ENCODE assay signal across 8 cellular contexts in the genomic region with DNA sequence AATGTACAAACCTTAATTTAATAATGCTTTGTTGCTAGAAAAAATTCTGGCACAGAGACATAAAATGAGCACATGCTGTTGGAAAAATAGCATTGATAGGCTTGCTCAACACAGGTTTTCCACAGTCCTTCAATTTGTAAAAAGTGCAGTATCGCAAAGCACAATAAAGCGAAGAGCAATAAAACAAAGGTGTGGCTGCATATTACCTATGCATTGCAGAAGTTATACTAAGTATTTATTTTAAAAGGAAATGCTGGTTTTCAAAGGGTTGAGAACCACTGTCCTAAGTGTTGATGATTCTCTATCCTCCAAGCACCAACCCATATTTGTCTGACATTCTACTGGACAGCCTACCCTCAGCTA. TPM values are rescaled to one million over a fixed set of nuclear protein-coding genes. Genes with fewer than 3 reads are reported as not detected.
"Had no signal": no experiment of that assay in that cellular context is flagged by ENCODE, and none has a peak within 500 bp of the region (broad histone marks: within the 10 kb centered on the region; RNA-seq: fewer than 3 reads in every experiment).

No MANE protein-coding gene starts in this region.

- ATAC-seq: GM23338, K562 had no signal

- H3K4me1 Mint-ChIP-seq: GM23338, H9 had no signal

- H3K27ac Mint-ChIP-seq: GM23338, H9 had no signal

- H3K4me3 Mint-ChIP-seq: GM23338, H9 had no signal

- H3K4me3 ChIP-seq: GM23338, K562 had no signal

- DNase-seq: H9, HCEC 1CT, IMR-90 had no signal

- FAIRE-seq: H1, H54, K562 had no signal

RNA-seq across cellular contexts. Expression of gene CAP2, which starts 54.1 kb away (rescaled TPM):
- total RNA-seq: K562 had no signal
- polyA plus RNA-seq: K562 had no signal

RNA-seq across cellular contexts. Expression of gene RBM24, which starts 58.1 kb away (rescaled TPM):
- total RNA-seq: HT-29, K562 had no signal
- polyA plus RNA-seq: K562 had no signal
